ENCODE assay signal across 8 cellular contexts in genomic region chr1:42943166-42943565, GRCh38. TPM values are rescaled to one million over a fixed set of nuclear protein-coding genes. Genes with fewer than 3 reads are reported as not detected.
A peak's percentile ranks its signal among the peaks of the same experiment; 100 is the strongest.
DNase-seq lines count a peak whose midpoint lies in the region; ATAC-seq, FAIRE-seq and TF ChIP-seq lines count a peak whose summit lies in the region.

No MANE protein-coding gene starts in this region.

- H2AFZ ChIP-seq in K562 (ENCODE audit: low read depth, low read length), result no peak overlapping the region

- no peak for TF ChIP-seq EP300 in K562 (IDR thresholded peaks at IDR 0.05; ENCODE audit: low read length)

- H3K4me3 ChIP-seq in K562, result no peak overlapping the region
- H3K4me3 ChIP-seq in vagina, result no peak overlapping the region
- H3K4me3 ChIP-seq in H7 (ENCODE audit: insufficient read depth, low read depth, low read length), result no peak overlapping the region

- peaks cover 70% of the 10 kb centered on the region for H4K20me1 ChIP-seq in K562 (replicated peaks; ENCODE audit: control insufficient read depth, insufficient read depth, low read length)

- TF ChIP-seq POLR2A in K562 (conservative IDR thresholded peaks at IDR 0.05), result no peak
- no peak for TF ChIP-seq POLR2A in vagina (IDR thresholded peaks at IDR 0.05)

- BruUV-seq in K562 (replicated peaks; lab: Mats Ljungman, UMichigan), result no TSS peak

- H3K27ac Mint-ChIP-seq in activated naive CD8-positive, alpha-beta T cell, result peak overlapping the region; percentile 73
- no peak overlapping the region for H3K27ac Mint-ChIP-seq in activated naive CD8-positive, alpha-beta T cell treated with anti-CD3 and anti-CD28 coated beads for 36 hours

- H3K9me3 Mint-ChIP-seq in activated naive CD8-positive, alpha-beta T cell (ENCODE audit: low read depth), result no peaks in the 10 kb centered on the region
- no peaks in the 10 kb centered on the region for H3K9me3 Mint-ChIP-seq in activated naive CD8-positive, alpha-beta T cell treated with anti-CD3 and anti-CD28 coated beads for 36 hours

- no peak for DNase-seq in activated naive CD8-positive, alpha-beta T cell treated with anti-CD3 and anti-CD28 coated beads for 36 hours
- peak in 1 of 4 experiments; percentile 36 for DNase-seq in K562 (ENCODE audit: extremely low read depth in 1 of 4, low spot score in 3 of 4)
- DNase-seq in mucosa of gallbladder (ENCODE audit: low spot score), result peak; percentile 91
- DNase-seq in vagina (ENCODE audit: extremely low spot score in 2 of 2), result no peak
- DNase-seq in NCI-H1092 (lab: John Stamatoyannopoulos, UW), result no peak
- no peak for DNase-seq in H7

- TF ChIP-seq CTCF in K562 (IDR thresholded peaks at IDR 0.05 in 2 of 3, conservative IDR thresholded peaks at IDR 0.05 in 1 of 3; ENCODE audit: insufficient read depth in 2 of 3, low read depth in 1 of 3, low read length in 3 of 3), result no peak
- no peak for TF ChIP-seq CTCF in vagina (IDR thresholded peaks at IDR 0.05)

- no peaks in the 10 kb centered on the region for H3K27me3 ChIP-seq in K562 (ENCODE audit: control insufficient read depth in 2 of 2, insufficient read depth in 2 of 2, low read length in 2 of 2)
- H3K27me3 ChIP-seq in vagina, result no peaks in the 10 kb centered on the region
- no peaks in the 10 kb centered on the region for H3K27me3 ChIP-seq in H7 (ENCODE audit: control insufficient read depth, insufficient read depth, low read length)

- peak overlapping the region; percentile 56; the same call in 2 of the 3 replicates for H3K27ac ChIP-seq in K562 (ENCODE audit: extremely low read depth, low read depth, low read length)
- H3K27ac ChIP-seq in vagina, result peak overlapping the region; percentile 82

- H3K4me1 ChIP-seq in K562 (replicated peaks in 1 of 2; ENCODE audit: control insufficient read depth in 2 of 2, insufficient read depth in 2 of 2, low read length in 2 of 2) (peaks cover 86 to 89% of the 10 kb centered on the region in 2 experiments), vagina (peaks cover 89% of the 10 kb centered on the region)

- 0 out of 2 replicates have a peak overlapping the region, but pooled peaks have one; percentile 40 for H3K4me2 ChIP-seq in K562 (ENCODE audit: insufficient read depth, low read length)

- POLR2A ChIA-PET in K562 (lab: Yijun Ruan, JAX), result interaction anchor here (0.6 to 5.3 kb wide), 5 partner anchors 7 to 89 kb away, joined by 3 to 47 read pairs (median 6); no protein-coding TSS in a partner anchor

- no peaks in the 10 kb centered on the region for H3K27me3 Mint-ChIP-seq in activated naive CD8-positive, alpha-beta T cell
- no peaks in the 10 kb centered on the region for H3K27me3 Mint-ChIP-seq in activated naive CD8-positive, alpha-beta T cell treated with anti-CD3 and anti-CD28 coated beads for 36 hours

- TF ChIP-seq RAD21 in K562 (CRISPR knock-in tag; conservative IDR thresholded peaks at IDR 0.05 in 1 of 2, IDR thresholded peaks at IDR 0.05 in 1 of 2), result no peak

- ATAC-seq in K562, result peak; percentile 20; the same call in 2 of the 3 replicates
- ATAC-seq in GM18870 (IDR thresholded peaks at IDR 0.05; ENCODE audit: unreplicated experiment), result no peak

- H3K4me3 Mint-ChIP-seq in activated naive CD8-positive, alpha-beta T cell, result peak overlapping the region; percentile 23
- H3K4me3 Mint-ChIP-seq in activated naive CD8-positive, alpha-beta T cell treated with anti-CD3 and anti-CD28 coated beads for 36 hours, result no peak overlapping the region

- CTCF ChIA-PET in K562 (lab: Yijun Ruan, JAX; ENCODE audit: low intra/inter-chr PET ratio), result no interaction called here

- no peaks in the 10 kb centered on the region for H3K9me3 ChIP-seq in K562 (replicated peaks; ENCODE audit: control insufficient read depth, insufficient read depth, low read depth, low read length)
- H3K9me3 ChIP-seq in vagina, result no peaks in the 10 kb centered on the region

- H3K4me1 Mint-ChIP-seq in activated naive CD8-positive, alpha-beta T cell (ENCODE audit: low read depth), result peaks cover 95% of the 10 kb centered on the region
- H3K4me1 Mint-ChIP-seq in activated naive CD8-positive, alpha-beta T cell treated with anti-CD3 and anti-CD28 coated beads for 36 hours, result peaks cover 85% of the 10 kb centered on the region

- intact Hi-C loops in K562 (cut with micrococcal nuclease) (no loop called here), vagina (cut with DNase I) (no loop called here)

- H3K79me2 ChIP-seq in K562 (ENCODE audit: control insufficient read depth, insufficient read depth, low read length), result peaks cover 100% of the 10 kb centered on the region

- in situ Hi-C loops in K562 (cut with MboI), result no loop called here

- H3K9me1 ChIP-seq in K562 (ENCODE audit: control insufficient read depth, insufficient read depth, low read length), result peaks cover 25% of the 10 kb centered on the region

- H3K36me3 ChIP-seq in K562 (ENCODE audit: control insufficient read depth, insufficient read depth, low read length) (peaks cover 94% of the 10 kb centered on the region), vagina (no peaks in the 10 kb centered on the region), H7 (replicated peaks; ENCODE audit: control insufficient read depth, insufficient read depth, low read length) (peaks cover 53% of the 10 kb centered on the region)

- peaks cover 13% of the 10 kb centered on the region for H3K36me3 Mint-ChIP-seq in activated naive CD8-positive, alpha-beta T cell
- peaks cover 50% of the 10 kb centered on the region for H3K36me3 Mint-ChIP-seq in activated naive CD8-positive, alpha-beta T cell treated with anti-CD3 and anti-CD28 coated beads for 36 hours

- FAIRE-seq in K562 (lab: Jason Lieb, UNC), result no peak

- WGBS in K562 (ENCODE audit: insufficient coverage, low coverage, missing lambda C conversion rate), result 60% methylated on average over 7 of the region's 7 CpGs

- peak overlapping the region in 1 of 2 experiments; percentile 82; a peak in 1 of 4 replicates for H3K9ac ChIP-seq in K562 (ENCODE audit: insufficient read depth in 1 of 2, low read depth in 2 of 2, low read length in 2 of 2)

TF ChIP-seq in K562, 482 proteins besides CTCF, POLR2A, EP300 and RAD21:
- TF ChIP-seq E2F3 (CRISPR knock-in tag; IDR thresholded peaks at IDR 0.05) (no peak), MAX (CRISPR knock-in tag; IDR thresholded peaks at IDR 0.05) (peak; percentile 22; the same call in 1 of the 2 replicates), RNF219 (CRISPR knock-in tag; IDR thresholded peaks at IDR 0.05) (0 out of 2 replicates have a peak, but pooled peaks have one; percentile 59), IRF2 (CRISPR knock-in tag; IDR thresholded peaks at IDR 0.05) (0 out of 2 replicates have a peak, but pooled peaks have one; percentile 51)
TF ChIP-seq in K562: peak in this region for 3.

RNA-seq across cellular contexts. Expression of gene SLC2A1, which starts 15.5 kb away (rescaled TPM):
- total RNA-seq in activated naive CD8-positive, alpha-beta T cell treated with anti-CD3 and anti-CD28 coated beads for 36 hours, result 100 to 1,000 TPM; 105 to 114 TPM
- total RNA-seq in K562 (2011; cell fraction: chromatin; rRNA removed; ENCODE audit: low replicate concordance), result 278 and 566 TPM in 2 replicates
- 420 and 508 TPM in 2 replicates for total RNA-seq in K562 (2011; cell fraction: nucleolus; rRNA removed)
- 435 and 495 TPM in 2 replicates for total RNA-seq in K562 (2011; cell fraction: nucleoplasm; rRNA removed)
- 93.1 and 145 TPM in 2 replicates for total RNA-seq in K562 (2014; rRNA removed)
- total RNA-seq in K562 (2014; rRNA removed; fragmentation: Illumina TruSeq; extraction: Trizol), result 39.4 and 42.8 TPM in 2 replicates
- total RNA-seq in K562 (2015; rRNA removed; fragmentation: Illumina TruSeq; extraction: Trizol), result 34.9 and 37.4 TPM in 2 replicates
- 141 and 153 TPM in 2 replicates for total RNA-seq in K562 (2021)
- polyA plus RNA-seq in K562 (2011; rRNA removed), result 53.4 and 142 TPM in 2 replicates
- 95.7 and 144 TPM in 2 replicates for polyA plus RNA-seq in K562 (2011; cell fraction: cytosol; rRNA removed)
- 174 and 230 TPM in 2 replicates for polyA plus RNA-seq in K562 (2011; cell fraction: nucleus; rRNA removed)
- polyA plus RNA-seq in K562 (2012), result 54.8 and 81.2 TPM in 2 replicates
- polyA plus RNA-seq in K562 (2014; fragmentation: Illumina TruSeq; extraction: Trizol), result 73.4 and 73.6 TPM in 2 replicates
- polyA plus RNA-seq in K562 (2014; fragmentation: Nextera tagmentation; extraction: Ambion mirVana), result 10 to 100 TPM; 12.6 to 22.9 TPM
- 48.0 and 52.8 TPM in 2 replicates for polyA plus RNA-seq in K562 (2014; rRNA removed)
- 56.6 and 73.8 TPM in 2 replicates for polyA minus RNA-seq in K562 (2011; rRNA and poly(A)+ RNA removed)
- polyA minus RNA-seq in K562 (2011; cell fraction: cytosol; rRNA and poly(A)+ RNA removed), result 98.1 and 111 TPM in 2 replicates
- 86.4 and 99.1 TPM in 2 replicates for polyA minus RNA-seq in K562 (2011; cell fraction: nucleus; rRNA and poly(A)+ RNA removed)
- total RNA-seq in mucosa of gallbladder, result 142 TPM
- 286 TPM for total RNA-seq in vagina
- total RNA-seq in H7 (2014; rRNA removed; shearing (Covaris generic)), result 90.9 and 93.7 TPM in 2 replicates
